8 cellular contexts compared by ENCODE assay signal in genomic region chr11:57514538-57515331, GRCh38. TPM values are rescaled to one million over a fixed set of nuclear protein-coding genes. Genes with fewer than 3 reads are reported as not detected.
DNase-seq lines count a peak whose midpoint lies in the region; ATAC-seq lines count a peak whose summit lies in the region.

No MANE protein-coding gene starts in this region.

- peaks cover 6% of the 10 kb centered on the region for H3K4me1 ChIP-seq in mesodermal cell (ENCODE audit: control insufficient read depth, insufficient read depth, low read length, poor library complexity, severe bottlenecking)

- H3K36me3 Mint-ChIP-seq in stimulated activated memory B cell treated with anti-CD40 and anti-IgM and Interleukin-4, amounts not matched to agents 10 μg/mL and 1 μg/mL and 100 μg/mL, for 72 hours = no peaks in the 10 kb centered on the region

- peak; percentile 49 for ATAC-seq in GM21723 (IDR thresholded peaks at IDR 0.05; ENCODE audit: unreplicated experiment)
- ATAC-seq in activated CD4-positive, CD25-positive, alpha-beta regulatory T cell treated with anti-CD3 and anti-CD28 coated beads, Interleukin-2, amount 50 U/mL, for 24 hours = peak; percentile 44 to 51
- peak; percentile 61 for ATAC-seq in stimulated activated memory B cell treated with anti-CD40 and anti-IgM and Interleukin-4, amounts not matched to agents 10 μg/mL and 1 μg/mL and 100 μg/mL, for 72 hours

- no peaks in the 10 kb centered on the region for H3K9me3 Mint-ChIP-seq in stimulated activated memory B cell treated with anti-CD40 and anti-IgM and Interleukin-4, amounts not matched to agents 10 μg/mL and 1 μg/mL and 100 μg/mL, for 72 hours

- peak; percentile 46 for DNase-seq in GF-D8 (lab: John Stamatoyannopoulos, UW)
- DNase-seq in M059J (ENCODE audit: low read depth) = peak; percentile 55
- peak; percentile 59 for DNase-seq in ecto neural progenitor cell (ENCODE audit: low spot score)
- DNase-seq in cerebellar cortex (ENCODE audit: low spot score) = no peak

- H3K9me3 ChIP-seq in mesodermal cell (ENCODE audit: control insufficient read depth, low read length) = no peaks in the 10 kb centered on the region

- H3K4me3 ChIP-seq in mesodermal cell (ENCODE audit: extremely low read depth, insufficient read depth, low read length, poor library complexity, severe bottlenecking) = peak overlapping the region; percentile 59

- peaks cover 49% of the 10 kb centered on the region for H3K4me1 Mint-ChIP-seq in stimulated activated memory B cell treated with anti-CD40 and anti-IgM and Interleukin-4, amounts not matched to agents 10 μg/mL and 1 μg/mL and 100 μg/mL, for 72 hours

- no peaks in the 10 kb centered on the region for H3K27me3 Mint-ChIP-seq in stimulated activated memory B cell treated with anti-CD40 and anti-IgM and Interleukin-4, amounts not matched to agents 10 μg/mL and 1 μg/mL and 100 μg/mL, for 72 hours

- no peak overlapping the region for H3K27ac ChIP-seq in mesodermal cell (ENCODE audit: low read depth, low read length, severe bottlenecking)

- H3K27ac Mint-ChIP-seq in stimulated activated memory B cell treated with anti-CD40 and anti-IgM and Interleukin-4, amounts not matched to agents 10 μg/mL and 1 μg/mL and 100 μg/mL, for 72 hours = peak overlapping the region; percentile 82

- H3K4me3 Mint-ChIP-seq in stimulated activated memory B cell treated with anti-CD40 and anti-IgM and Interleukin-4, amounts not matched to agents 10 μg/mL and 1 μg/mL and 100 μg/mL, for 72 hours = peak overlapping the region; percentile 100

- no peaks in the 10 kb centered on the region for H3K36me3 ChIP-seq in mesodermal cell (ENCODE audit: control insufficient read depth, insufficient read depth, low read length)

- 0% methylated on average over 9 to 39 of the region's 57 CpGs for WGBS in mesodermal cell (ENCODE audit: insufficient coverage in 2 of 2), 2 experiments

RNA-seq across cellular contexts. Expression of gene SLC43A1, which starts 0.8 kb away (rescaled TPM):
- total RNA-seq in M059J (2014; rRNA removed; shearing (Covaris generic)) = 4.8 and 6.9 TPM in 2 replicates
- polyA plus RNA-seq in mesodermal cell (2013, experiment 1 of 2) = 11.1 TPM
- polyA plus RNA-seq in mesodermal cell (2013, experiment 2 of 2) = 8.5 TPM

RNA-seq across cellular contexts. Expression of gene TIMM10, which starts 15.8 kb away (rescaled TPM):
- total RNA-seq in M059J (2014; rRNA removed; shearing (Covaris generic)) = 44.6 and 47.9 TPM in 2 replicates
- 40.7 TPM for polyA plus RNA-seq in mesodermal cell (2013, experiment 1 of 2)
- 41.4 TPM for polyA plus RNA-seq in mesodermal cell (2013, experiment 2 of 2)

RNA-seq across cellular contexts. Expression of gene SMTNL1, which starts 22.7 kb away (rescaled TPM):
- total RNA-seq in M059J (2014; rRNA removed; shearing (Covaris generic)) = not detected in 2 replicates
- polyA plus RNA-seq in mesodermal cell (2013, experiment 1 of 2) = 6.5 TPM
- 5.8 TPM for polyA plus RNA-seq in mesodermal cell (2013, experiment 2 of 2)

RNA-seq across cellular contexts. Expression of gene UBE2L6, which starts 52.7 kb away (rescaled TPM):
- 269 and 314 TPM in 2 replicates for total RNA-seq in M059J (2014; rRNA removed; shearing (Covaris generic))
- polyA plus RNA-seq in mesodermal cell (2013, experiment 1 of 2) = 46.4 TPM
- 40.9 TPM for polyA plus RNA-seq in mesodermal cell (2013, experiment 2 of 2)

RNA-seq across cellular contexts. Expression of gene RTN4RL2, which starts 54.4 kb away (rescaled TPM):
- total RNA-seq in M059J (2014; rRNA removed; shearing (Covaris generic)) = 0.34 and 0.96 TPM in 2 replicates
- polyA plus RNA-seq in mesodermal cell (2013, experiment 1 of 2) = 2.5 TPM
- polyA plus RNA-seq in mesodermal cell (2013, experiment 2 of 2) = 1.9 TPM
